ENCODE assay signal across 8 cellular contexts in genomic region chr11:63839508-63840355, GRCh38. TPM values are rescaled to one million over a fixed set of nuclear protein-coding genes. Genes with fewer than 3 reads are reported as not detected.
DNase-seq lines count a peak whose midpoint lies in the region; TF ChIP-seq lines count a peak whose summit lies in the region.

No MANE protein-coding gene starts in this region.

- intact Hi-C loops in activated CD4-positive, alpha-beta memory T cell treated with anti-CD3 and anti-CD28 coated beads for 36 hours (cut with micrococcal nuclease): loop anchor here (1.0 to 5.0 kb wide), 3 partner anchors 27 to 157 kb away; partner anchors contain the start of gene RTN3
- intact Hi-C loops in esophagus squamous epithelium (cut with DNase I): loop anchor here (10.0 kb wide), 2 partner anchors 55 to 305 kb away; no protein-coding TSS in a partner anchor

- H3K4me2 ChIP-seq in KMS-11: peak overlapping the region; percentile 95
- peak overlapping the region; percentile 58 for H3K4me2 ChIP-seq in neuronal stem cell (ENCODE audit: insufficient read depth, low read length, poor library complexity, severe bottlenecking)

- no peak for TF ChIP-seq CTCF in KMS-11 (conservative IDR thresholded peaks at IDR 0.05; ENCODE audit: low read depth, low read length)
- no peak for TF ChIP-seq CTCF in esophagus squamous epithelium (IDR thresholded peaks at IDR 0.05)

- WGBS in esophagus squamous epithelium, 2 donors: 1% methylated on average over 36 to 37 of the region's 40 CpGs
- WGBS in neuronal stem cell (ENCODE audit: extremely low coverage in 2 of 2, insufficient read length in 2 of 2, insufficient replicate concordance in 1 of 2), 2 donors: no CpG with 5 or more reads among the region's 40 CpGs

- peak overlapping the region; percentile 89 for H3K4me3 Mint-ChIP-seq in activated CD4-positive, alpha-beta memory T cell treated with anti-CD3 and anti-CD28 coated beads for 36 hours

- H3K9ac ChIP-seq in KMS-11 (peak overlapping the region; percentile 76), neuronal stem cell (ENCODE audit: low read depth, low read length, poor library complexity) (peak overlapping the region; percentile 97)

- peak overlapping the region; percentile 32 for H2BK5ac ChIP-seq in neuronal stem cell (ENCODE audit: low read length)

- H3K4ac ChIP-seq in neuronal stem cell (ENCODE audit: low read length): no peak overlapping the region

- no peak overlapping the region for H2BK120ac ChIP-seq in neuronal stem cell (ENCODE audit: low read depth, low read length)

- H3K4me1 ChIP-seq in KMS-11 (ENCODE audit: low read depth, poor library complexity, severe bottlenecking) (peaks cover 41% of the 10 kb centered on the region), esophagus squamous epithelium (peaks cover 50 to 65% (median 50%) of the 10 kb centered on the region in 3 donors), neuronal stem cell (ENCODE audit: control insufficient read depth in 2 of 2, insufficient read depth in 1 of 2, low read depth in 1 of 2, low read length in 2 of 2) (peaks cover 16 to 27% of the 10 kb centered on the region in 2 donors)

- H3K9me3 Mint-ChIP-seq in activated CD4-positive, alpha-beta memory T cell treated with anti-CD3 and anti-CD28 coated beads for 36 hours: no peaks in the 10 kb centered on the region

- peaks cover 9% of the 10 kb centered on the region; the same call in 1 of the 2 replicates for H4K20me1 ChIP-seq in KMS-11 (ENCODE audit: insufficient read depth)

- peak overlapping the region; percentile 93 for H3K18ac ChIP-seq in neuronal stem cell (ENCODE audit: low read length)

- peak overlapping the region; percentile 81 for H3K27ac Mint-ChIP-seq in activated CD4-positive, alpha-beta memory T cell treated with anti-CD3 and anti-CD28 coated beads for 36 hours

- H2AFZ ChIP-seq in KMS-11 (ENCODE audit: low read depth): peak overlapping the region; percentile 42
- H2AFZ ChIP-seq in neuronal stem cell (ENCODE audit: low read length): peak overlapping the region; percentile 66

- H3K9me3 ChIP-seq in esophagus squamous epithelium (no peaks in the 10 kb centered on the region), neuronal stem cell (replicated peaks in 1 of 2; ENCODE audit: control insufficient read depth in 2 of 2, insufficient read depth in 1 of 2, low read depth in 1 of 2, low read length in 2 of 2) (no peaks in the 10 kb centered on the region)

- peak overlapping the region; percentile 33 for H2AK5ac ChIP-seq in neuronal stem cell (ENCODE audit: low read depth, low read length)

- H3K36me3 Mint-ChIP-seq in activated CD4-positive, alpha-beta memory T cell treated with anti-CD3 and anti-CD28 coated beads for 36 hours: peaks cover 10% of the 10 kb centered on the region

- H3K27me3 ChIP-seq in KMS-11 (ENCODE audit: insufficient read depth, low read depth) (no peaks in the 10 kb centered on the region), esophagus squamous epithelium (no peaks in the 10 kb centered on the region), neuronal stem cell (ENCODE audit: control insufficient read depth in 3 of 3, insufficient read depth in 3 of 3, low read depth in 1 of 3, low read length in 3 of 3) (no peaks in the 10 kb centered on the region)

- H3K79me1 ChIP-seq in neuronal stem cell (ENCODE audit: low read depth, low read length): peaks cover 2% of the 10 kb centered on the region

- no peak overlapping the region for H3K4me3 ChIP-seq in KMS-11 (IDR thresholded peaks at IDR 0.05; ENCODE audit: insufficient read depth, low read depth, low read length)
- H3K4me3 ChIP-seq in esophagus squamous epithelium: peak overlapping the region; percentile 75 to 98 (median 86)
- peak overlapping the region; percentile 85 to 89 for H3K4me3 ChIP-seq in neuronal stem cell (ENCODE audit: low read length in 2 of 2)

- peak overlapping the region; percentile 29; the same call in 1 of the 2 replicates for H3K27ac ChIP-seq in KMS-11
- H3K27ac ChIP-seq in esophagus squamous epithelium: peak overlapping the region; percentile 93 to 96 (median 95)
- H3K27ac ChIP-seq in neuronal stem cell (replicated peaks; ENCODE audit: low read length): peak overlapping the region; percentile 66

- CTCF ChIA-PET in activated CD4-positive, alpha-beta memory T cell treated with anti-CD3 and anti-CD28 coated beads for 36 hours (lab: Charles Lee): interaction anchor here (0.9 to 5.8 kb wide), 5 partner anchors 8 to 108 kb away, joined by 4 to 197 read pairs (median 26); no protein-coding TSS in a partner anchor

- peaks cover 50% of the 10 kb centered on the region for H3K4me1 Mint-ChIP-seq in activated CD4-positive, alpha-beta memory T cell treated with anti-CD3 and anti-CD28 coated beads for 36 hours (ENCODE audit: low read depth)

- no peak for TF ChIP-seq POLR2A in esophagus squamous epithelium (IDR thresholded peaks at IDR 0.05)

- POLR2A ChIA-PET in activated CD4-positive, alpha-beta memory T cell treated with anti-CD3 and anti-CD28 coated beads for 36 hours (lab: Charles Lee): interaction anchor here (1.2 kb wide), 1 partner anchor 22 kb away, joined by 3 read pairs; no protein-coding TSS in a partner anchor

- no peak overlapping the region for H4K91ac ChIP-seq in neuronal stem cell (ENCODE audit: low read depth, low read length, poor library complexity)

- H3K14ac ChIP-seq in neuronal stem cell (ENCODE audit: low read length): peak overlapping the region; percentile 3

- DNase-seq in SIG-M5 treated with dmso at 0.1 percent for 504 hours (lab: John Stamatoyannopoulos, UW; ENCODE audit: unreplicated experiment) (peak; percentile 76), SIG-M5 (lab: John Stamatoyannopoulos, UW) (no peak), esophagus squamous epithelium (lab: John Stamatoyannopoulos, UW) (no peak), neuronal stem cell (ENCODE audit: low spot score) (no peak), 8988T (no peak), NCI-H2029 treated with DMSO at 0.1 percent for 48 hours (lab: John Stamatoyannopoulos, UW) (no peak)
- peak; percentile 50 for DNase-seq in activated CD4-positive, alpha-beta memory T cell treated with anti-CD3 and anti-CD28 coated beads for 36 hours

- no peaks in the 10 kb centered on the region for H3K36me3 ChIP-seq in KMS-11 (ENCODE audit: insufficient read depth)
- H3K36me3 ChIP-seq in esophagus squamous epithelium: peaks cover 0 to 13% (median 0%) of the 10 kb centered on the region in 3 donors
- peaks cover 3 to 31% of the 10 kb centered on the region in 2 donors for H3K36me3 ChIP-seq in neuronal stem cell (replicated peaks in 1 of 2; ENCODE audit: control insufficient read depth in 2 of 2, insufficient read depth in 2 of 2, low read length in 2 of 2)

- no peaks in the 10 kb centered on the region for H3K27me3 Mint-ChIP-seq in activated CD4-positive, alpha-beta memory T cell treated with anti-CD3 and anti-CD28 coated beads for 36 hours

- H2BK15ac ChIP-seq in neuronal stem cell (ENCODE audit: low read length): no peak overlapping the region

- H3K79me2 ChIP-seq in KMS-11 (ENCODE audit: insufficient read depth, low read depth): peaks cover 53% of the 10 kb centered on the region

- no peak overlapping the region for H2BK12ac ChIP-seq in neuronal stem cell (ENCODE audit: low read length)

- no peak overlapping the region for H4K8ac ChIP-seq in neuronal stem cell (ENCODE audit: low read depth, low read length)

- peak overlapping the region; percentile 74 for H3K23ac ChIP-seq in neuronal stem cell (ENCODE audit: low read depth, low read length, poor library complexity)

RNA-seq across cellular contexts. Expression of gene MARK2, which starts 0.8 kb away (rescaled TPM):
- 10 to 100 TPM; 20.0 to 29.0 TPM for total RNA-seq in activated CD4-positive, alpha-beta memory T cell treated with anti-CD3 and anti-CD28 coated beads for 36 hours
- 10 to 100 TPM; 47.0 to 91.0 (median 62.2) TPM for total RNA-seq in esophagus squamous epithelium
- 29.7 TPM for polyA plus RNA-seq in neuronal stem cell (2013, experiment 1 of 2)
- polyA plus RNA-seq in neuronal stem cell (2013, experiment 2 of 2): 29.6 TPM

RNA-seq across cellular contexts. Expression of gene SPINDOC, which starts 26.5 kb away (rescaled TPM):
- total RNA-seq in activated CD4-positive, alpha-beta memory T cell treated with anti-CD3 and anti-CD28 coated beads for 36 hours: 10 to 100 TPM; 27.9 to 29.3 TPM
- 1 to 10 TPM; 3.4 to 8.8 (median 6.1) TPM for total RNA-seq in esophagus squamous epithelium
- polyA plus RNA-seq in neuronal stem cell (2013, experiment 1 of 2): 75.8 TPM
- polyA plus RNA-seq in neuronal stem cell (2013, experiment 2 of 2): 74.3 TPM

Comparison
In these comparisons a context has a peak if more than half of its experiments do, and no peak if none do; other contexts are left out.
1. DNase-seq: peak in SIG-M5 treated with dmso at 0.1 percent for 504 hours (single experiment) and activated CD4-positive, alpha-beta memory T cell treated with anti-CD3 and anti-CD28 coated beads for 36 hours (single experiment); none in SIG-M5 (single experiment), esophagus squamous epithelium (single experiment), neuronal stem cell (single experiment), 8988T (single experiment) and NCI-H2029 treated with DMSO at 0.1 percent for 48 hours (single experiment).
2. H3K27ac ChIP-seq: peak in every context shown above with its lines; median percentile 95 in esophagus squamous epithelium; 66 in neuronal stem cell; 29 in KMS-11.